Comparison of ENCODE assay signal across 5 cellular contexts in the genomic region with DNA sequence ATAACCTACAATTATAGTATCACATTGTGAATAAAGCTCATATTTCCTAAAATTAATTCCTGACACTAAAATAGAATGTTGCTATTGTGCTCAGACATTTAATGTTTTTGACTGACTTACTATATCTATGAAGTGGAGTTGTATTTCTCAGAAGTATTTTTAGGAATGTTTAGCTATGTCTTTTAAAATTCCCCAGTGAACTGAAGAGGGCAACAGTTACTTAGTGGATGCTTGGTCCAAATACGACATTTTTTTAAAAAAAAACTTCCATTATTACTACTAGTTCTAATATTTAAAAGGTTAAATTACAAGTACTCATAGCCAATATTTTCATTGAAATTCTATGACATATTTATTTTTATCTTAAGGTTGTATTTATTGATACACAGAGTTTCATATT.
"Had no signal": no experiment of that assay in that cellular context is flagged by ENCODE, and none has a peak within 500 bp of the region (broad histone marks: within the 10 kb centered on the region; RNA-seq: fewer than 3 reads in every experiment).

No MANE protein-coding gene starts in this region.

- DNase-seq: H9, HCEC 1CT, IMR-90 had no signal

- H3K4me2 ChIP-seq: GM23338 had no signal

- ATAC-seq: GM23338, K562 had no signal

- H3K9me3 Mint-ChIP-seq: GM23338, H9 had no signal

- H3K27ac Mint-ChIP-seq: GM23338, H9 had no signal

- H2AFZ ChIP-seq: GM23338 had no signal

- H3K4me3 Mint-ChIP-seq: GM23338, H9 had no signal

- H3K4me3 ChIP-seq: GM23338, K562 had no signal
